Comparison of ENCODE assay signal across 9 cellular contexts in the genomic region with DNA sequence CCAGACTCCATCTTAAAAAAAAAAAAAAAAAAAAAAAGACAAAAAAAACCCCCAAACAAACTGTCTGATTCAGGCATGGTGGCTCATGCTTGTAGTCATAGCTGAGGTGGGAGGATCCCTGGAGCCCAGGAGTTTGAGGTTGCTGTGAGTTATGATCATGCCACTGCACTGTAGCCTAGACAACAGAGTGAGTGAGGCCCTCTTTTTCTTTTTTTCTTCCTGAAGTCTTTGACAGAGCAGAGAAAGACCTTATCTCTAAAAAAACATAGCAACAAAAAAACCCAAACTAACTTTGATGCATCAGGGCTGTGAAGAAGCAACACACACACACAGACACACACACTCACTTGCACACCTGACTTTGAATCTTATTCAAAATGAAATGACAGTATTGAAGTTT. TPM values are rescaled to one million over a fixed set of nuclear protein-coding genes. Genes with fewer than 3 reads are reported as not detected.
DNase-seq lines count a peak whose midpoint lies in the region; ATAC-seq, FAIRE-seq and TF ChIP-seq lines count a peak whose summit lies in the region.
"Had no signal": no experiment of that assay in that cellular context is flagged by ENCODE, and none has a peak within 500 bp of the region (broad histone marks: within the 10 kb centered on the region; RNA-seq: fewer than 3 reads in every experiment).

No MANE protein-coding gene starts in this region.

- TF ChIP-seq CTCF in HepG2 (CRISPR knock-in tag; IDR thresholded peaks at IDR 0.05), result no peak
- TF ChIP-seq CTCF in right lobe of liver (IDR thresholded peaks at IDR 0.05), result no peak
- no peak for TF ChIP-seq CTCF in fibroblast of pulmonary artery (IDR thresholded peaks at IDR 0.05; ENCODE audit: low read length, missing control alignments)
- TF ChIP-seq CTCF in tibial artery (IDR thresholded peaks at IDR 0.05), result no peak

- peak; percentile 48; the same call in 2 of the 3 replicates for ATAC-seq in HepG2
- ATAC-seq in right lobe of liver, result no peak
- ATAC-seq in HG03565 (IDR thresholded peaks at IDR 0.05; ENCODE audit: unreplicated experiment), result no peak

- H3K27ac Mint-ChIP-seq in activated CD4-positive, alpha-beta memory T cell treated with anti-CD3 and anti-CD28 coated beads for 36 hours, result peak overlapping the region; percentile 74

- in situ Hi-C loops in HepG2 (cut with HindIII; ENCODE audit: extremely low pct_ligation_motif_present, low pct_unique_long_range_greater_than_20kb), result no loop called here

- no peaks in the 10 kb centered on the region for H3K27me3 ChIP-seq in HepG2 (ENCODE audit: control insufficient read depth in 1 of 2, insufficient read depth in 2 of 2, low read length in 2 of 2)
- H3K27me3 ChIP-seq in right lobe of liver, result no peaks in the 10 kb centered on the region
- no peaks in the 10 kb centered on the region for H3K27me3 ChIP-seq in tibial artery
- H3K27me3 ChIP-seq: BLaER1 treated with 17β-estradiol and CSF1 and Interleukin-3, amounts not matched to agents 10 nM and 100 nM had no signal

- no TSS peak for BruUV-seq in HepG2 (replicated peaks; lab: Mats Ljungman, UMichigan)

- DNase-seq in HepG2 (ENCODE audit: low spot score) (no peak), right lobe of liver (no peak), fibroblast of pulmonary artery (ENCODE audit: low read depth) (peak; percentile 87), putamen (ENCODE audit: low spot score) (no peak), HuH-7 (ENCODE audit: low spot score) (no peak), tibial artery (no peak)
- peak; percentile 84 for DNase-seq in activated CD4-positive, alpha-beta memory T cell treated with anti-CD3 and anti-CD28 coated beads for 36 hours

- TF ChIP-seq POLR2A in HepG2 (IDR thresholded peaks at IDR 0.05; ENCODE audit: insufficient read depth in 1 of 2, low read depth in 2 of 2, low read length in 2 of 2) (no peak), right lobe of liver (IDR thresholded peaks at IDR 0.05) (no peak)

- intact Hi-C loops in HepG2 (cut with micrococcal nuclease; ENCODE audit: unreplicated experiment), result no loop called here
- intact Hi-C loops in right lobe of liver (cut with DNase I), result no loop called here
- intact Hi-C loops in activated CD4-positive, alpha-beta memory T cell treated with anti-CD3 and anti-CD28 coated beads for 36 hours (cut with micrococcal nuclease), result loop anchor here (1.0 kb wide), 2 partner anchors 13 to 77 kb away; a partner anchor contains a TSS
- intact Hi-C loops in tibial artery (cut with DNase I; ENCODE audit: low total_unique reads), result no loop called here

- no peak for FAIRE-seq in HepG2 (lab: Jason Lieb, UNC)

- TF ChIP-seq EP300 in HepG2 (IDR thresholded peaks at IDR 0.05; ENCODE audit: low read depth in 2 of 2, low read length in 2 of 2), result no peak
- no peak for TF ChIP-seq EP300 in HepG2 (CRISPR knock-in tag; IDR thresholded peaks at IDR 0.05; ENCODE audit: borderline replicate concordance)

- no peak for TF ChIP-seq RAD21 in HepG2 (CRISPR knock-in tag; IDR thresholded peaks at IDR 0.05)

- no peaks in the 10 kb centered on the region for H3K27me3 Mint-ChIP-seq in activated CD4-positive, alpha-beta memory T cell treated with anti-CD3 and anti-CD28 coated beads for 36 hours

- no peaks in the 10 kb centered on the region for H3K9me3 Mint-ChIP-seq in activated CD4-positive, alpha-beta memory T cell treated with anti-CD3 and anti-CD28 coated beads for 36 hours

- H3K4me3 Mint-ChIP-seq in activated CD4-positive, alpha-beta memory T cell treated with anti-CD3 and anti-CD28 coated beads for 36 hours, result no peak overlapping the region

- H3K4me3 ChIP-seq in HepG2 (replicated peaks in 1 of 3; ENCODE audit: insufficient read depth in 1 of 3, low read depth in 2 of 3, low read length in 3 of 3) (no peak overlapping the region), right lobe of liver (no peak overlapping the region), fibroblast of pulmonary artery (replicated peaks; ENCODE audit: low read depth, low read length) (no peak overlapping the region), tibial artery (no peak overlapping the region)
- H3K4me3 ChIP-seq: BLaER1 treated with 17β-estradiol and CSF1 and Interleukin-3, amounts not matched to agents 10 nM and 100 nM had no signal

- H3K36me3 ChIP-seq in HepG2 (replicated peaks in 1 of 2; ENCODE audit: control insufficient read depth in 1 of 2, insufficient read depth in 2 of 2, low read length in 2 of 2) (no peaks in the 10 kb centered on the region), right lobe of liver (no peaks in the 10 kb centered on the region), tibial artery (no peaks in the 10 kb centered on the region)

- H2AFZ ChIP-seq in HepG2 (ENCODE audit: low read length), result no peak overlapping the region

- CTCF ChIA-PET in HepG2 (lab: Yijun Ruan, JAX; ENCODE audit: low intra/inter-chr PET ratio, low total read pairs), result no interaction called here
- CTCF ChIA-PET in activated CD4-positive, alpha-beta memory T cell treated with anti-CD3 and anti-CD28 coated beads for 36 hours (lab: Charles Lee), result interaction anchor here (1.0 kb wide), 1 partner anchor 79 kb away, joined by 3 read pairs; no protein-coding TSS in a partner anchor

- peaks cover 20% of the 10 kb centered on the region for H3K4me1 ChIP-seq in HepG2 (ENCODE audit: insufficient read depth, low read length)
- peaks cover 0 to 3% (median 0%) of the 10 kb centered on the region in 4 donors for H3K4me1 ChIP-seq in right lobe of liver
- peaks cover 9 to 27% (median 17%) of the 10 kb centered on the region in 4 donors for H3K4me1 ChIP-seq in tibial artery

- no peaks in the 10 kb centered on the region for H4K20me1 ChIP-seq in HepG2 (ENCODE audit: insufficient read depth, low read length)
- H4K20me1 ChIP-seq: BLaER1 treated with 17β-estradiol and CSF1 and Interleukin-3, amounts not matched to agents 10 nM and 100 nM had no signal

- H3K36me3 Mint-ChIP-seq in activated CD4-positive, alpha-beta memory T cell treated with anti-CD3 and anti-CD28 coated beads for 36 hours, result no peaks in the 10 kb centered on the region

- no peak overlapping the region for H3K9ac ChIP-seq in HepG2 (ENCODE audit: insufficient read depth, low read depth, low read length)
- H3K9ac ChIP-seq: BLaER1 treated with 17β-estradiol and CSF1 and Interleukin-3, amounts not matched to agents 10 nM and 100 nM had no signal

- H3K27ac ChIP-seq in HepG2 (ENCODE audit: extremely low read length, insufficient read depth, low read length) (no peak overlapping the region), right lobe of liver (no peak overlapping the region), tibial artery (no peak overlapping the region)

- H3K9me3 ChIP-seq in HepG2 (ENCODE audit: low read length) (no peaks in the 10 kb centered on the region), right lobe of liver (no peaks in the 10 kb centered on the region), tibial artery (no peaks in the 10 kb centered on the region)

- H3K79me2 ChIP-seq in HepG2 (ENCODE audit: insufficient read depth, low read length), result no peaks in the 10 kb centered on the region

- H3K4me2 ChIP-seq in HepG2 (ENCODE audit: low read depth, low read length), result no peak overlapping the region

- peaks cover 56% of the 10 kb centered on the region for H3K4me1 Mint-ChIP-seq in activated CD4-positive, alpha-beta memory T cell treated with anti-CD3 and anti-CD28 coated beads for 36 hours (ENCODE audit: low read depth)

- POLR2A ChIA-PET in HepG2 (lab: Yijun Ruan, JAX), result no interaction called here
- POLR2A ChIA-PET in activated CD4-positive, alpha-beta memory T cell treated with anti-CD3 and anti-CD28 coated beads for 36 hours (lab: Charles Lee), result interaction anchor here (0.6 to 3.0 kb wide), 4 partner anchors 13 to 230 kb away, joined by 3 to 13 read pairs (median 4); a partner anchor contains a TSS

TF ChIP-seq in HepG2, 621 proteins besides CTCF, POLR2A, EP300 and RAD21:
- peak; percentile 27; the same call in 1 of the 2 replicates for TF ChIP-seq RFX1 (IDR thresholded peaks at IDR 0.05)
- TF ChIP-seq, protein P1, sequence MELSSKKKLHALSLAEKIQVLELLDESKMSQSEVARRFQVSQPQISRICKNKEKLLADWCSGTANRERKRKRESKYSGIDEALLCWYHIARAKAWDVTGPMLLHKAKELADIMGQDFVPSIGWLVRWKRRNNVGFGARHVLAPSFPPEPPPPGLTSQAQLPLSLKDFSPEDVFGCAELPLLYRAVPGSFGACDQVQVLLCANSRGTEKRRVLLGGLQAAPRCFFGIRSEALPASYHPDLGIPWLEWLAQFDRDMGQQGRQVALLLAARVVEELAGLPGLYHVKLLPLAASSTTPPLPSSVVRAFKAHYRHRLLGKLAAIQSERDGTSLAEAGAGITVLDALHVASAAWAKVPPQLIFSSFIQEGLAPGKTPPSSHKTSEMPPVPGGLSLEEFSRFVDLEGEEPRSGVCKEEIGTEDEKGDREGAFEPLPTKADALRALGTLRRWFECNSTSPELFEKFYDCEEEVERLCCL (CRISPR knock-in tag; IDR thresholded peaks at IDR 0.05; ENCODE audit: borderline replicate concordance), result no peak

RNA-seq across cellular contexts. Expression of a gene that starts 7.7 kb away (rescaled TPM):
- 7.5 and 11.3 TPM in 2 replicates for total RNA-seq in HepG2 (2016; rRNA removed; fragmentation: Illumina TruSeq; extraction: Trizol)
- total RNA-seq in HepG2 (2016; cell fraction: cytosol; rRNA removed; fragmentation: Illumina TruSeq; extraction: Trizol; ENCODE audit: low read depth), result 7.7 and 9.1 TPM in 2 replicates
- 8.3 and 9.6 TPM in 2 replicates for total RNA-seq in HepG2 (2016; cell fraction: insoluble cytoplasmic fraction; rRNA removed; fragmentation: Illumina TruSeq; extraction: Trizol)
- total RNA-seq in HepG2 (2016; cell fraction: membrane; rRNA removed; fragmentation: Illumina TruSeq; extraction: Trizol), result 8.9 and 9.0 TPM in 2 replicates
- 6.7 and 6.8 TPM in 2 replicates for total RNA-seq in HepG2 (2016; cell fraction: nucleus; rRNA removed; fragmentation: Illumina TruSeq; extraction: Trizol)
- 26.3 and 26.5 TPM in 2 replicates for polyA plus RNA-seq in HepG2 (2011; rRNA removed)
- polyA plus RNA-seq in HepG2 (2011; cell fraction: cytosol; rRNA removed), result 13.9 and 26.8 TPM in 2 replicates
- 10.6 and 16.4 TPM in 2 replicates for polyA plus RNA-seq in HepG2 (2011; cell fraction: nucleus; rRNA removed)
- 20.1 and 34.9 TPM in 2 replicates for polyA plus RNA-seq in HepG2 (2012)
- 3.8 and 4.5 TPM in 2 replicates for polyA plus RNA-seq in HepG2 (2016; cell fraction: cytosol; fragmentation: Illumina TruSeq; extraction: Trizol; ENCODE audit: low read depth)
- 9.2 and 10.1 TPM in 2 replicates for polyA plus RNA-seq in HepG2 (2016; cell fraction: insoluble cytoplasmic fraction; fragmentation: Illumina TruSeq; extraction: Trizol; ENCODE audit: low read depth)
- 7.3 and 8.2 TPM in 2 replicates for polyA plus RNA-seq in HepG2 (2016; cell fraction: membrane; fragmentation: Illumina TruSeq; extraction: Trizol; ENCODE audit: low read depth)
- 8.4 and 8.8 TPM in 2 replicates for polyA plus RNA-seq in HepG2 (2016; cell fraction: nucleus; fragmentation: Illumina TruSeq; extraction: Trizol; ENCODE audit: insufficient read depth, low read depth)
- 3.4 and 6.6 TPM in 2 replicates for polyA minus RNA-seq in HepG2 (2011; rRNA and poly(A)+ RNA removed; ENCODE audit: low replicate concordance)
- 9.8 and 12.4 TPM in 2 replicates for polyA minus RNA-seq in HepG2 (2011; cell fraction: cytosol; rRNA and poly(A)+ RNA removed)
- 15.1 and 20.8 TPM in 2 replicates for polyA minus RNA-seq in HepG2 (2011; cell fraction: nucleus; rRNA and poly(A)+ RNA removed)
- total RNA-seq in right lobe of liver, result 1 to 10 TPM; 1.2 to 7.3 (median 2.8) TPM
- 1 to 10 TPM; 3.2 to 4.7 TPM for total RNA-seq in activated CD4-positive, alpha-beta memory T cell treated with anti-CD3 and anti-CD28 coated beads for 36 hours

Comparison
In these comparisons a context has a peak if more than half of its experiments do, and no peak if none do; other contexts are left out.
1. DNase-seq: peak in activated CD4-positive, alpha-beta memory T cell treated with anti-CD3 and anti-CD28 coated beads for 36 hours (single experiment) and fibroblast of pulmonary artery (single experiment); none in HepG2 (single experiment), right lobe of liver (0 of 3), putamen (single experiment), HuH-7 (single experiment) and tibial artery (0 of 2).